In the genomic region with DNA sequence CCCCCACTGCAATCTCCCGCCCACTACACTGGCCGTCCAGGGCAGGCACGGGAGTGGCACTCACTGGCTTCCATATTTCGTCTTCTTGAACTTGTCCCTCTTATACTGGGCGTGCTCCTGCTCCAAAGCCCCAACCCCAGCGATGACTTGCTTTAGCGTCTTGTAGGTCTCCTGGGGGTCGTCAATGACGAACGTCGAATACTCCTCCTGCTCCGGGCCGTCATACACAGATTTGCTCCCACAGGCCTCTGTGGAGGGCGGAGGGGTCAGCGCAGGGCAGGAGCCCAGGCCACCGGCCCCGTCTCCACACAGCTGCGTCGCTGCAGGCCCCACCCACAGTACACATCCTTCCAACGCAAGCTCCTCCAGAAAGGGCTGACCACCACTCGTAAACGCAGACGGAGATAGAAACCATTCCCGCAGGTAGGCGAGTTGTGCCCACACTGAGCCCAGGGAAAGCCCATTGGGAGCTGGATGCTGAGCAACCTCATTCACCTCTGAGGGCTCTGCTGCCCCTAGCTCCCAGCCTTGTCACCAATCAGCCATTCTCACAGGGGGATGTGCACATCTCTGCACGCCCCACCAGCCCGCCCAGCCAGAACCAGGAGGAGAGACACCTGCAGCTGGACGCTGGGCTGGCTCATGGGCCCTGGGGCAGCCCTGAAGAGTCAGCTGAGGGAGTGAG, we compare ENCODE assay signal across 17 cellular contexts. TPM values are rescaled to one million over a fixed set of nuclear protein-coding genes. Genes with fewer than 3 reads are reported as not detected.
DNase-seq lines count a peak whose midpoint lies in the region; ATAC-seq, FAIRE-seq and TF ChIP-seq lines count a peak whose summit lies in the region.
"Had no signal": no experiment of that assay in that cellular context is flagged by ENCODE, and none has a peak within 500 bp of the region (broad histone marks: within the 10 kb centered on the region; RNA-seq: fewer than 3 reads in every experiment).

No MANE protein-coding gene starts in this region.

- H3K27ac ChIP-seq in A549 (peak overlapping the region; percentile 32 to 73; a peak in 4 of 6 replicates), PC-3 (ENCODE audit: low read length) (no peak overlapping the region)
- H3K27ac ChIP-seq: WERI-Rb-1 had no signal

- intact Hi-C loops in PC-3 (cut with micrococcal nuclease) (no loop called here), cardiac septum (cut with DNase I) (no loop called here), posterior vena cava (cut with DNase I) (no loop called here)

- H3K9me2 ChIP-seq in PC-3 (replicated peaks; ENCODE audit: low read length) = no peaks in the 10 kb centered on the region

- CTCF ChIA-PET in A549 (lab: Yijun Ruan, JAX) = interaction anchor here (0.9 to 1.2 kb wide), 3 partner anchors 9 to 63 kb away, joined by 3 read pairs; no protein-coding TSS in a partner anchor
- CTCF ChIA-PET in PC-3 (lab: Charles Lee) = no interaction called here

- no peaks in the 10 kb centered on the region for H3K79me2 ChIP-seq in PC-3 (ENCODE audit: low read length)

- no peak for TF ChIP-seq POLR2A in A549 (IDR thresholded peaks at IDR 0.05; ENCODE audit: low read length)

- POLR2A ChIA-PET in A549 (lab: Yijun Ruan, JAX) (no interaction called here), PC-3 (lab: Charles Lee; ENCODE audit: unreplicated experiment) (no interaction called here)

- in situ Hi-C loops in GM13976 (cut with MboI; ENCODE audit: low sequenced_read_pairs, unreplicated experiment) = no loop called here

- no peaks in the 10 kb centered on the region for H3F3A ChIP-seq in PC-3 (ENCODE audit: low read length, unreplicated experiment)

- no peak for FAIRE-seq in A549 (lab: Jason Lieb, UNC)
- FAIRE-seq: colon, frontal cortex had no signal

- H3K9me3 ChIP-seq in A549 (no peaks in the 10 kb centered on the region), PC-3 (ENCODE audit: low read length) (no peaks in the 10 kb centered on the region)
- H3K9me3 ChIP-seq: left lung, MG63 had no signal

- no peak for TF ChIP-seq CTCF in A549 (IDR thresholded peaks at IDR 0.05)
- no peak for TF ChIP-seq CTCF in PC-3 (conservative IDR thresholded peaks at IDR 0.05; ENCODE audit: low read depth, low read length)
- TF ChIP-seq CTCF in GM13976 (IDR thresholded peaks at IDR 0.05; ENCODE audit: borderline replicate concordance, control extremely low read depth, extremely low read depth, insufficient read depth, missing control alignments) = no peak

- ATAC-seq in A549 (no peak), PC-3 (no peak), GM21423 (IDR thresholded peaks at IDR 0.05; ENCODE audit: unreplicated experiment) (no peak)
- ATAC-seq: activated CD8-positive, alpha-beta T cell treated with anti-CD3 and anti-CD28 coated beads for 36 hours; activated T-helper 17 cell treated with anti-CD3 and anti-CD28 coated beads, Interleukin-2, amount 50 U/mL, for 72 hours had no signal

- no peaks in the 10 kb centered on the region for H4K20me1 ChIP-seq in PC-3 (ENCODE audit: low read length)

- DNase-seq in A549 (ENCODE audit: low read depth in 1 of 2, low spot score in 1 of 2) = no peak
- no peak for DNase-seq in PC-3
- peak; percentile 58 for DNase-seq in cardiac septum (ENCODE audit: low spot score)
- DNase-seq in posterior vena cava (ENCODE audit: low spot score) = peak; percentile 69
- DNase-seq in NOMO-1 treated with dmso at 0.1 percent for 144 hours (lab: John Stamatoyannopoulos, UW; ENCODE audit: unreplicated experiment) = no peak
- no peak for DNase-seq in GM13976 (ENCODE audit: low spot score)
- DNase-seq in SW 1271 (lab: John Stamatoyannopoulos, UW) = no peak
- DNase-seq: activated CD8-positive, alpha-beta T cell treated with anti-CD3 and anti-CD28 coated beads for 36 hours; NCI-H2227 treated with DMSO at 0.1 percent for 48 hours; stimulated activated CD4-positive, alpha-beta T cell treated with anti-CD3 and anti-CD28 coated beads, Interleukin-15, amount 100 ng/mL, for 24 hours; WERI-Rb-1 had no signal

- H3K4me2 ChIP-seq in A549 (0 out of 3 replicates have a peak overlapping the region, but pooled peaks have one; percentile 10), PC-3 (ENCODE audit: low read length) (0 out of 2 replicates have a peak overlapping the region, but pooled peaks have one; percentile 22)

- H3K4me3 ChIP-seq in A549 (no peak overlapping the region), PC-3 (ENCODE audit: low read length) (no peak overlapping the region)
- H3K4me3 ChIP-seq: left lung, MG63 had no signal

- no peaks in the 10 kb centered on the region for H3K36me3 ChIP-seq in PC-3 (ENCODE audit: low read depth, low read length)

- no peak for TF ChIP-seq EP300 in A549 (IDR thresholded peaks at IDR 0.05)

- 91% methylated on average over 12 of the region's 28 CpGs for WGBS in A549 (ENCODE audit: missing lambda C conversion rate)

- TF ChIP-seq RAD21 in A549 (conservative IDR thresholded peaks at IDR 0.05 in 1 of 2, IDR thresholded peaks at IDR 0.05 in 1 of 2) = no peak

- H3K4me1 ChIP-seq in A549 (peaks cover 20% of the 10 kb centered on the region), PC-3 (ENCODE audit: insufficient read depth, low read length) (peaks cover 16% of the 10 kb centered on the region)
- H3K4me1 ChIP-seq: left lung had no signal

- no peak overlapping the region for H2AFZ ChIP-seq in PC-3 (ENCODE audit: low read length)

- H3K27me3 ChIP-seq in PC-3 (ENCODE audit: low read length) = no peaks in the 10 kb centered on the region
- H3K27me3 ChIP-seq: left lung, MG63 had no signal

- BruUV-seq in PC-3 (replicated peaks; lab: Mats Ljungman, UMichigan) = no TSS peak

- H3K9ac ChIP-seq in PC-3 (ENCODE audit: low read length) = no peak overlapping the region

TF ChIP-seq in A549, 52 proteins besides CTCF, POLR2A, EP300 and RAD21:
- TF ChIP-seq, protein P1, sequence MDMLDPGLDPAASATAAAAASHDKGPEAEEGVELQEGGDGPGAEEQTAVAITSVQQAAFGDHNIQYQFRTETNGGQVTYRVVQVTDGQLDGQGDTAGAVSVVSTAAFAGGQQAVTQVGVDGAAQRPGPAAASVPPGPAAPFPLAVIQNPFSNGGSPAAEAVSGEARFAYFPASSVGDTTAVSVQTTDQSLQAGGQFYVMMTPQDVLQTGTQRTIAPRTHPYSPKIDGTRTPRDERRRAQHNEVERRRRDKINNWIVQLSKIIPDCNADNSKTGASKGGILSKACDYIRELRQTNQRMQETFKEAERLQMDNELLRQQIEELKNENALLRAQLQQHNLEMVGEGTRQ (IDR thresholded peaks at IDR 0.05) = no peak
- TF ChIP-seq EHF (CRISPR knock-in tag; IDR thresholded peaks at IDR 0.05) (no peak), HOXB5 (CRISPR knock-in tag; IDR thresholded peaks at IDR 0.05) (no peak), RNF2 (IDR thresholded peaks at IDR 0.05; ENCODE audit: borderline replicate concordance, low read depth) (no peak), SMC3 (IDR thresholded peaks at IDR 0.05) (no peak), CHD2 (IDR thresholded peaks at IDR 0.05; ENCODE audit: low read length, partially characterized antibody) (no peak), ZC3H11A (IDR thresholded peaks at IDR 0.05) (no peak), BHLHE40 (IDR thresholded peaks at IDR 0.05; ENCODE audit: low read depth, low read length) (no peak), MAFK (IDR thresholded peaks at IDR 0.05; ENCODE audit: partially characterized antibody) (no peak), ZFP36 (IDR thresholded peaks at IDR 0.05; ENCODE audit: borderline replicate concordance, partially characterized antibody) (no peak), HEYL (CRISPR knock-in tag; IDR thresholded peaks at IDR 0.05) (no peak)
- TF ChIP-seq, protein P2, sequence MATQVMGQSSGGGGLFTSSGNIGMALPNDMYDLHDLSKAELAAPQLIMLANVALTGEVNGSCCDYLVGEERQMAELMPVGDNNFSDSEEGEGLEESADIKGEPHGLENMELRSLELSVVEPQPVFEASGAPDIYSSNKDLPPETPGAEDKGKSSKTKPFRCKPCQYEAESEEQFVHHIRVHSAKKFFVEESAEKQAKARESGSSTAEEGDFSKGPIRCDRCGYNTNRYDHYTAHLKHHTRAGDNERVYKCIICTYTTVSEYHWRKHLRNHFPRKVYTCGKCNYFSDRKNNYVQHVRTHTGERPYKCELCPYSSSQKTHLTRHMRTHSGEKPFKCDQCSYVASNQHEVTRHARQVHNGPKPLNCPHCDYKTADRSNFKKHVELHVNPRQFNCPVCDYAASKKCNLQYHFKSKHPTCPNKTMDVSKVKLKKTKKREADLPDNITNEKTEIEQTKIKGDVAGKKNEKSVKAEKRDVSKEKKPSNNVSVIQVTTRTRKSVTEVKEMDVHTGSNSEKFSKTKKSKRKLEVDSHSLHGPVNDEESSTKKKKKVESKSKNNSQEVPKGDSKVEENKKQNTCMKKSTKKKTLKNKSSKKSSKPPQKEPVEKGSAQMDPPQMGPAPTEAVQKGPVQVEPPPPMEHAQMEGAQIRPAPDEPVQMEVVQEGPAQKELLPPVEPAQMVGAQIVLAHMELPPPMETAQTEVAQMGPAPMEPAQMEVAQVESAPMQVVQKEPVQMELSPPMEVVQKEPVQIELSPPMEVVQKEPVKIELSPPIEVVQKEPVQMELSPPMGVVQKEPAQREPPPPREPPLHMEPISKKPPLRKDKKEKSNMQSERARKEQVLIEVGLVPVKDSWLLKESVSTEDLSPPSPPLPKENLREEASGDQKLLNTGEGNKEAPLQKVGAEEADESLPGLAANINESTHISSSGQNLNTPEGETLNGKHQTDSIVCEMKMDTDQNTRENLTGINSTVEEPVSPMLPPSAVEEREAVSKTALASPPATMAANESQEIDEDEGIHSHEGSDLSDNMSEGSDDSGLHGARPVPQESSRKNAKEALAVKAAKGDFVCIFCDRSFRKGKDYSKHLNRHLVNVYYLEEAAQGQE (IDR thresholded peaks at IDR 0.05) = no peak
- TF ChIP-seq, protein P3, sequence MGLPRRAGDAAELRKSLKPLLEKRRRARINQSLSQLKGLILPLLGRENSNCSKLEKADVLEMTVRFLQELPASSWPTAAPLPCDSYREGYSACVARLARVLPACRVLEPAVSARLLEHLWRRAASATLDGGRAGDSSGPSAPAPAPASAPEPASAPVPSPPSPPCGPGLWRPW (IDR thresholded peaks at IDR 0.05) = no peak
TF ChIP-seq in A549: peak in this region for 0.

RNA-seq across cellular contexts. Expression of a gene that starts 7.9 kb away (rescaled TPM):
- 0.05 and 0.11 TPM in 2 replicates for polyA plus RNA-seq in A549 (2011; rRNA removed)
- polyA plus RNA-seq in A549 (2012; cell fraction: cytosol; rRNA removed) = 0.19 and 0.27 TPM in 2 replicates
- 1.3 and 1.4 TPM in 2 replicates for polyA plus RNA-seq in A549 (2012; cell fraction: nucleus; rRNA removed)
- 0.13 to 0.47 TPM (median 0.15 TPM) in 3 replicates for polyA plus RNA-seq in A549 (2017; fragmentation: RNase III; extraction: RNeasy Plus Mini Kit Qiagen cat#74134 plus additional on column Dnase treatment)
- 0.10 and 0.50 TPM in 2 replicates for polyA minus RNA-seq in A549 (2011; rRNA and poly(A)+ RNA removed)
- 0.07 and 0.23 TPM in 2 replicates for total RNA-seq in PC-3 (2014; rRNA removed)
- 0.40 TPM for total RNA-seq in cardiac septum
- 1 to 10 TPM; 1.2 to 1.9 TPM for total RNA-seq in posterior vena cava

Comparison
In these comparisons a context has a peak if more than half of its experiments do, and no peak if none do; other contexts are left out.
1. DNase-seq: peak in cardiac septum (single experiment) and posterior vena cava (single experiment); none in A549 (0 of 2), PC-3 (single experiment), NOMO-1 treated with dmso at 0.1 percent for 144 hours (single experiment), GM13976 (single experiment) and SW 1271 (0 of 2).